Comparison of ENCODE assay signal across 28 cellular contexts in the genomic region with DNA sequence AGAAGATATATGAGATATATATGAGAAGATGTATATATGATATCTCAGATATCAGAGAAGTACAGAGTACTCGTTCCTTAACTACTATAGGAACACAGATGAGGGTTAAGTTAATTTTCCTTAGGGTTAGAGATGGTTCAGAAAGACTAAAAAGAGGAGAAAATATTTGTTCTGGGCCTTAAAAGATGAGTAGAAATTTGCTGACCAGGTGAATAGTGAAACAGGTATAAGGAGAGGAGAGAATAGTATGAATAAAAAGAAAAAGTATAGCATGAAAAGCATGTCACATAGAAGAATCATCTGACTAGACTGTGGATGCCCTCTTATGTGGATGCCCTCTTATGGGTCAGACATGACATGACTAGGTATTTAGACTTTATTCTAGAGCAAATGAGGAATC.
"Had no signal": no experiment of that assay in that cellular context is flagged by ENCODE, and none has a peak within 500 bp of the region (broad histone marks: within the 10 kb centered on the region; RNA-seq: fewer than 3 reads in every experiment).

No MANE protein-coding gene starts in this region.

- H3K36me3 ChIP-seq: stomach, suprapubic skin, thoracic aorta, thyroid gland, tibial artery, tibial nerve, transverse colon, upper lobe of left lung, upper lobe of right lung, uterus, vagina had no signal

- FAIRE-seq: urothelium cell line had no signal

- H3K4me3 ChIP-seq: stomach, suprapubic skin, testis, thoracic aorta, thyroid gland, tibial artery, tibial nerve, transverse colon, upper lobe of left lung, upper lobe of right lung, uterus, vagina had no signal

- H3K27ac Mint-ChIP-seq: stimulated activated effector memory CD8-positive, alpha-beta T cell treated with anti-CD3 and anti-CD28 coated beads, Interleukin-12 subunit alpha, Interleukin-12 subunit beta, amount 100 ng/mL, for 72 hours; stimulated activated memory B cell treated with anti-CD40 and anti-IgM and Interleukin-4, amounts not matched to agents 10 μg/mL and 1 μg/mL and 100 μg/mL, for 72 hours; stimulated activated naive B cell treated with anti-CD40 and anti-IgM and Interleukin-4, amounts not matched to agents 10 μg/mL and 1 μg/mL and 100 μg/mL, for 72 hours; stimulated activated naive CD8-positive, alpha-beta T cell treated with anti-CD3 and anti-CD28 coated beads, Interleukin-15, Interleukin-2, amounts not matched to agents 100 ng/mL and 50 ng/mL, for 24 hours; type B pancreatic cell had no signal

- H3K9me3 Mint-ChIP-seq: stimulated activated memory B cell treated with anti-CD40 and anti-IgM and Interleukin-4, amounts not matched to agents 10 μg/mL and 1 μg/mL and 100 μg/mL, for 72 hours; type B pancreatic cell had no signal

- H3K9me3 ChIP-seq: stomach, suprapubic skin, testis, thoracic aorta, thyroid gland, tibial artery, tibial nerve, transverse colon, upper lobe of left lung, upper lobe of right lung, uterus, vagina had no signal

- H3K4me3 Mint-ChIP-seq: stimulated activated effector memory CD8-positive, alpha-beta T cell treated with anti-CD3 and anti-CD28 coated beads, Interleukin-12 subunit alpha, Interleukin-12 subunit beta, amount 100 ng/mL, for 72 hours; stimulated activated memory B cell treated with anti-CD40 and anti-IgM and Interleukin-4, amounts not matched to agents 10 μg/mL and 1 μg/mL and 100 μg/mL, for 72 hours; stimulated activated naive B cell treated with anti-CD40 and anti-IgM and Interleukin-4, amounts not matched to agents 10 μg/mL and 1 μg/mL and 100 μg/mL, for 72 hours; stimulated activated naive CD8-positive, alpha-beta T cell treated with anti-CD3 and anti-CD28 coated beads, Interleukin-15, Interleukin-2, amounts not matched to agents 100 ng/mL and 50 ng/mL, for 24 hours; type B pancreatic cell had no signal

- H3K27ac ChIP-seq: stomach, suprapubic skin, testis, thoracic aorta, thyroid gland, tibial artery, tibial nerve, transverse colon, upper lobe of left lung, upper lobe of right lung, uterus, vagina had no signal

- DNase-seq: stimulated activated CD4-positive, alpha-beta T cell treated with anti-CD3 and anti-CD28 coated beads, Interleukin-2, amount 100 ng/mL, for 48 hours; stimulated activated CD4-positive, alpha-beta T cell treated with anti-CD3 and anti-CD28 coated beads, Interleukin-4, amount 100 ng/mL, for 1 hour; stimulated activated CD4-positive, alpha-beta T cell treated with anti-CD3 and anti-CD28 coated beads, Interleukin-4, amount 100 ng/mL, for 24 hours; stimulated activated CD4-positive, alpha-beta T cell treated with anti-CD3 and anti-CD28 coated beads, Interleukin-4, amount 100 ng/mL, for 4 hours; stimulated activated CD8-positive, alpha-beta memory T cell treated with anti-CD3 and anti-CD28 coated beads, Interleukin-4, amount 100 ng/mL, for 48 hours; stimulated activated naive B cell treated with anti-CD40 and anti-IgM and Interleukin-4, amounts not matched to agents 10 μg/mL and 1 μg/mL and 100 μg/mL, for 72 hours; stimulated activated naive CD4-positive, alpha-beta T cell; stimulated activated naive CD4-positive, alpha-beta T cell treated with Interleukin-2 at 50 U/mL for 16 hours; stimulated activated naive CD8-positive, alpha-beta T cell treated with anti-CD3 and anti-CD28 coated beads, Interleukin-15, Interleukin-2, amounts not matched to agents 100 U/mL and 50 U/mL, for 24 hours; stomach; substantia nigra; testis; thyroid gland; tibial artery; transverse colon; trophoblast cell; upper lobe of left lung; upper lobe of right lung; uterus had no signal

- H3K27me3 ChIP-seq: testis, thyroid gland, transverse colon, upper lobe of left lung, uterus, vagina had no signal

- H3K4me1 ChIP-seq: stomach, suprapubic skin, testis, thyroid gland, tibial artery, tibial nerve, transverse colon, upper lobe of left lung, upper lobe of right lung, uterus, vagina had no signal

- H3K4me1 Mint-ChIP-seq: stimulated activated effector memory CD8-positive, alpha-beta T cell treated with anti-CD3 and anti-CD28 coated beads, Interleukin-12 subunit alpha, Interleukin-12 subunit beta, amount 100 ng/mL, for 72 hours had no signal

- ATAC-seq: stimulated activated effector memory CD8-positive, alpha-beta T cell treated with anti-CD3 and anti-CD28 coated beads, Interleukin-12 subunit alpha, Interleukin-12 subunit beta, amount 100 ng/mL, for 72 hours; stimulated activated memory B cell treated with anti-CD40 and anti-IgM and Interleukin-4, amounts not matched to agents 10 μg/mL and 1 μg/mL and 100 μg/mL, for 72 hours; stimulated activated naive B cell treated with anti-CD40 and anti-IgM and Interleukin-4, amounts not matched to agents 10 μg/mL and 1 μg/mL and 100 μg/mL, for 72 hours; stimulated activated naive CD8-positive, alpha-beta T cell treated with anti-CD3 and anti-CD28 coated beads, Interleukin-15, Interleukin-2, amounts not matched to agents 100 U/mL and 50 U/mL, for 24 hours; upper lobe of right lung had no signal
